Comparison of ENCODE assay signal across 28 cellular contexts in the genomic region with DNA sequence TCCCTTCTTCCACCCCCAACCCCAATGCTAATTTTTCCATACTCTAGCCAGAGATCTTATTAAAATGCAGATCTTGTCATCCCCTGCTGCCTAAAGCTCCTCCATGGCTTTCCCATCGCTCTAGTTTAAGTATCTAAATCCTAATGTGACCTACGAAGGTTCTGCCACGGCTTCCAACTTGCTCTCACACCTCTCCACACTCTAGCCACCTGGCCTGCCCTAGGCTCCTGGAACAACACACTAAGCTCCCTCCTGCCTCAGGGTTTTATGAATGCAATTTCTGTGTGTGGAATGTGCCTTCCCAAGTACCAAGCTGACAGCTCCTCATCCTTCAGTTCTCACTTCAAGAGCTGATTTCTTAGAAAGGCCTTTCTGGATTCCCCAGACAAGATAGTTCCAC. TPM values are rescaled to one million over a fixed set of nuclear protein-coding genes. Genes with fewer than 3 reads are reported as not detected.
"Had no signal": no experiment of that assay in that cellular context is flagged by ENCODE, and none has a peak within 500 bp of the region (broad histone marks: within the 10 kb centered on the region; RNA-seq: fewer than 3 reads in every experiment).

No MANE protein-coding gene starts in this region.

- H3K4me3 ChIP-seq: coronary artery, dorsolateral prefrontal cortex, left lung, lung, mucosa of descending colon, upper lobe of left lung, vagina had no signal

- H3K27me3 ChIP-seq: dorsolateral prefrontal cortex, left lung, upper lobe of left lung, vagina had no signal

- ATAC-seq: activated CD4-positive, CD25-positive, alpha-beta regulatory T cell treated with anti-CD3 and anti-CD28 coated beads, Interleukin-2, amount 50 U/mL, for 24 hours; activated naive CD4-positive, alpha-beta T cell treated with anti-CD3 and anti-CD28 coated beads, Interleukin-2, amount 50 U/mL, for 72 hours; effector memory CD8-positive, alpha-beta T cell; esophagus mucosa; left lung; mucosa of descending colon; natural killer cell treated with Interleukin-12 subunit alpha and Interleukin-12 subunit beta and Interleukin-15 and Interleukin-18, amount 100 ng/mL, for 72 hours; sciatic nerve; stimulated activated effector memory CD8-positive, alpha-beta T cell treated with anti-CD3 and anti-CD28 coated beads, Interleukin-12 subunit alpha, Interleukin-12 subunit beta, amount 100 ng/mL, for 72 hours had no signal

- DNase-seq: activated CD4-positive, alpha-beta memory T cell treated with anti-CD3 and anti-CD28 coated beads for 36 hours; activated CD4-positive, alpha-beta T cell treated with anti-CD3 and anti-CD28 coated beads, Interleukin-2, amount 10 ng/mL, durations not matched to agents 24 days and 14 days; activated CD8-positive, alpha-beta memory T cell treated with anti-CD3 and anti-CD28 coated beads, Interleukin-2, amount 50 U/mL, for 4 hours; activated T-cell treated with anti-CD3 and anti-CD28 coated beads, Interleukin-2, amount 50 U/mL, for 24 hours; cerebellar nuclear complex; dorsolateral prefrontal cortex; effector memory CD8-positive, alpha-beta T cell; foreskin melanocyte; left lung; mucosa of descending colon; posterior cingulate gyrus; small intestine; stimulated activated CD4-positive, alpha-beta T cell treated with anti-CD3 and anti-CD28 coated beads, Interleukin-4, amount 100 ng/mL, for 24 hours; substantia nigra; T-helper 1 cell; upper lobe of left lung had no signal

- H3K9me3 ChIP-seq: left lung, mucosa of descending colon, upper lobe of left lung, vagina had no signal

- H3K27ac ChIP-seq: coronary artery, left lung, upper lobe of left lung, vagina, VCaP had no signal

RNA-seq across cellular contexts. Expression of gene NXPH3, which starts 16.6 kb away (rescaled TPM):
- total RNA-seq: activated CD4-positive, alpha-beta T cell treated with anti-CD3 and anti-CD28 coated beads, Interleukin-2, amount 10 ng/mL, durations not matched to agents 24 days and 14 days; bronchial epithelial cell; myocyte; natural killer cell treated with Interleukin-12 subunit alpha and Interleukin-12 subunit beta and Interleukin-15 and Interleukin-18, amount 100 ng/mL, for 72 hours had no signal
